9 cellular contexts compared by ENCODE assay signal in the genomic region with DNA sequence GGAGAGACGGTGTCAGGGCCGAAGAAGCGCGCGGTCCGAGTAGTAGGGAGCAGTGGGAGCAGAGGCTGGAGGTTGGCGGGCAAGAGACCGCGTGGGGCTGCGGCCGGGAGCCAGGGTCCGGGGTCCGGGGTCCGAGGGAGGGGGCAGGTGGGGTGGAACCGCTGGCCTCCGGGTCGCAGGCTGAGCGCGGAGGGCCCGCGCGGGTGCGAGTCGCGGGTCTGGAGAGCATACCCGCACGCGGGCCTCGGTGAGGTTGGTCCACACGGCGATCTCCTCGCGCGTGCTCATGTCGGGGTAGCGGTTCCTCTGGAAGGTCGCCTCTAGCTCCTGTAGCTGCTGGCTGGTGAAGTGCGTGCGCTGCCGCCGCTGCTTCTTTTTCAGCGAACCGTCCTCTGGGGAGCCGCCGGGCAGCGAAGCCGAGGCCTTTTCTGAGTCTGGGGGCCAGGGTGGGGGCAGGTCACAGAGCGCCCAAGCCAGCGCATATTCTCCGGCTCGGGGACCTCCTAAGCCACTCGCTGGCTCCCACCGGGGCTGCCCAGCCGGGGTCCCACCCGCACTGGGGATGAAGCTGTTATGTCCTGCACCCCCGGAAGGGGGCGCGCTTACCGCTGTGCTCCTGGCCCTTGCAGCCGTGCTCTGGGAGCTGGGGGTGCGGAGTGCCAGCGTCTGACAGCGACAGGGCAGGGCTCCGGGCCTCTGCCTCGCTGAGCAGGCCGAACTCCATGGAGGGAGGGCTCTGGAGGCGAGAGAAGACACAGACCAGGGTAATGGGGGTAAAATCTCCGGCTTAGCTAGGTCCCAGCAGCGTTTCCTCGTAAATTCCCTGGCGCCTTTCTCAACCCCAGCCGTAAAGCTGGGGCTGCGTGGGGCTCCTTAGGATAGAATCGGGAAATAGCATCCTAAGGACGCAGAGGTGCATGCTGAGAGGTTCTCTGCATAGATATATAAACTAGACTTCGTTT. TPM values are rescaled to one million over a fixed set of nuclear protein-coding genes. Genes with fewer than 3 reads are reported as not detected.
DNase-seq lines count a peak whose midpoint lies in the region; ATAC-seq and TF ChIP-seq lines count a peak whose summit lies in the region.
"Had no signal": no experiment of that assay in that cellular context is flagged by ENCODE, and none has a peak within 500 bp of the region (broad histone marks: within the 10 kb centered on the region; RNA-seq: fewer than 3 reads in every experiment).

No MANE protein-coding gene starts in this region.

- peak overlapping the region; percentile 62 for H2AFZ ChIP-seq in MM.1S (ENCODE audit: low read length)

- WGBS in mesodermal cell (ENCODE audit: insufficient coverage in 2 of 2), 2 experiments: 17 to 18% methylated on average over 65 to 74 of the region's 76 CpGs

- DNase-seq in Daoy (ENCODE audit: low read depth) (peak; percentile 58), MM.1S (peak; percentile 46), dermis blood vessel endothelial cell (peak; percentile 67), HCEC 1CT (no peak)
- DNase-seq in activated CD4-positive, alpha-beta T cell treated with anti-CD3 and anti-CD28 coated beads for 24 hours (ENCODE audit: low read depth in 2 of 2): peak; percentile 51 to 78
- DNase-seq in stimulated activated naive CD4-positive, alpha-beta T cell treated with Interleukin-2 at 50 U/mL for 16 hours (lab: John Stamatoyannopoulos, UW): peak; percentile 53

- no peaks in the 10 kb centered on the region for H4K20me1 ChIP-seq in MM.1S (ENCODE audit: insufficient read depth, low read length)

- peaks cover under 1% of the 10 kb centered on the region for H3K4me1 ChIP-seq in MM.1S (ENCODE audit: low read length)
- peaks cover 3% of the 10 kb centered on the region for H3K4me1 ChIP-seq in mesodermal cell (ENCODE audit: control insufficient read depth, insufficient read depth, low read length, poor library complexity, severe bottlenecking)

- no peaks in the 10 kb centered on the region for H3K9me2 ChIP-seq in MM.1S (replicated peaks; ENCODE audit: insufficient read depth, low read length)

- H3K4me3 ChIP-seq in MM.1S (ENCODE audit: low read length): peak overlapping the region; percentile 45
- H3K4me3 ChIP-seq in mesodermal cell (ENCODE audit: extremely low read depth, insufficient read depth, low read length, poor library complexity, severe bottlenecking): peak overlapping the region; percentile 23

- H3K79me2 ChIP-seq in MM.1S (ENCODE audit: low read length): no peaks in the 10 kb centered on the region

- H3K4me2 ChIP-seq in MM.1S (ENCODE audit: low read depth, low read length): peak overlapping the region; percentile 76

- no peak for ATAC-seq in HG02973 (IDR thresholded peaks at IDR 0.05; ENCODE audit: unreplicated experiment)

- H3K36me3 ChIP-seq in MM.1S (replicated peaks; ENCODE audit: insufficient read depth, low read length) (no peaks in the 10 kb centered on the region), mesodermal cell (ENCODE audit: control insufficient read depth, insufficient read depth, low read length) (no peaks in the 10 kb centered on the region)

- peak; percentile 80 for TF ChIP-seq CTCF in MM.1S (IDR thresholded peaks at IDR 0.05; ENCODE audit: low read length)

- H3K27ac ChIP-seq in MM.1S (ENCODE audit: low read length): no peak overlapping the region
- no peak overlapping the region for H3K27ac ChIP-seq in mesodermal cell (ENCODE audit: low read depth, low read length, severe bottlenecking)

- no peak overlapping the region for H3K9ac ChIP-seq in MM.1S (ENCODE audit: low read length)

- no peaks in the 10 kb centered on the region for H3F3A ChIP-seq in MM.1S (ENCODE audit: insufficient read depth, low read length)

- H3K27me3 ChIP-seq in MM.1S (replicated peaks; ENCODE audit: insufficient read depth, low read length): peaks cover 35% of the 10 kb centered on the region

- H3K9me3 ChIP-seq in MM.1S (replicated peaks; ENCODE audit: insufficient read depth, low read length): no peaks in the 10 kb centered on the region
- H3K9me3 ChIP-seq in mesodermal cell (ENCODE audit: control insufficient read depth, low read length): no peaks in the 10 kb centered on the region

RNA-seq across cellular contexts. Expression of a gene that starts 5.5 kb away (rescaled TPM):
- total RNA-seq in Daoy (2014; rRNA removed; shearing (Covaris generic)): 0.06 TPM in 1 of 2 replicates, not detected in the other
- not detected in 2 replicates for total RNA-seq in dermis blood vessel endothelial cell
- polyA plus RNA-seq in mesodermal cell (2013, experiment 1 of 2): 0.70 TPM
- 0.30 TPM for polyA plus RNA-seq in mesodermal cell (2013, experiment 2 of 2)
- total RNA-seq: T-helper 1 cell treated with Interleukin-12 subunit alpha and Interleukin-12 subunit beta and Interleukin-4 antibody, amounts not matched to agents 30 ng/mL and 1 ng/mL, for 36 hours had no signal

RNA-seq across cellular contexts. Expression of a gene that starts 9.7 kb away (rescaled TPM):
- total RNA-seq in Daoy (2014; rRNA removed; shearing (Covaris generic)): not detected in 2 replicates
- total RNA-seq in dermis blood vessel endothelial cell: not detected in 2 replicates
- 4.1 TPM for polyA plus RNA-seq in mesodermal cell (2013, experiment 1 of 2)
- polyA plus RNA-seq in mesodermal cell (2013, experiment 2 of 2): 4.1 TPM
- total RNA-seq: T-helper 1 cell treated with Interleukin-12 subunit alpha and Interleukin-12 subunit beta and Interleukin-4 antibody, amounts not matched to agents 30 ng/mL and 1 ng/mL, for 36 hours had no signal

RNA-seq across cellular contexts. Expression of a gene that starts 13.7 kb away (rescaled TPM):
- 17.3 and 26.5 TPM in 2 replicates for total RNA-seq in Daoy (2014; rRNA removed; shearing (Covaris generic))
- total RNA-seq in dermis blood vessel endothelial cell: 17.5 and 40.3 TPM in 2 replicates
- 48.0 TPM for polyA plus RNA-seq in mesodermal cell (2013, experiment 1 of 2)
- polyA plus RNA-seq in mesodermal cell (2013, experiment 2 of 2): 45.4 TPM
